ENCODE assay signal across 13 cellular contexts in genomic region chr4:41160010-41160789, GRCh38. TPM values are rescaled to one million over a fixed set of nuclear protein-coding genes. Genes with fewer than 3 reads are reported as not detected.
DNase-seq lines count a peak whose midpoint lies in the region; ATAC-seq lines count a peak whose summit lies in the region.
"Had no signal": no experiment of that assay in that cellular context is flagged by ENCODE, and none has a peak within 500 bp of the region (broad histone marks: within the 10 kb centered on the region; RNA-seq: fewer than 3 reads in every experiment).

No MANE protein-coding gene starts in this region.

- peak overlapping the region; percentile 7 for H3K4me2 ChIP-seq in trophoblast cell (ENCODE audit: low read length)

- H2BK120ac ChIP-seq in trophoblast cell (ENCODE audit: insufficient read depth, low read length, poor library complexity): peak overlapping the region; percentile 13

- DNase-seq in GM03348 (ENCODE audit: low spot score): peak; percentile 76
- peak; percentile 73 to 74 for DNase-seq in SJCRH30
- peak; percentile 19 for DNase-seq in fibroblast of gingiva (ENCODE audit: low read depth)
- peak; percentile 98 for DNase-seq in trophoblast cell
- DNase-seq in effector CD8-positive, alpha-beta T cell (lab: John Stamatoyannopoulos, UW): no peak
- DNase-seq in substantia nigra (lab: John Stamatoyannopoulos, UW): no peak
- DNase-seq in CD1c-positive myeloid dendritic cell (ENCODE audit: extremely low spot score): no peak
- DNase-seq: activated CD4-positive, alpha-beta T cell treated with anti-CD3 and anti-CD28 coated beads, Interleukin-2, amount 50 U/mL, for 4 hours; naive B cell; NCI-H1930; stimulated activated CD4-positive, alpha-beta T cell treated with anti-CD3 and anti-CD28 coated beads, Interleukin-4, amount 100 ng/mL, for 1 hour had no signal

- no peak for ATAC-seq in HG02852 (IDR thresholded peaks at IDR 0.05; ENCODE audit: unreplicated experiment)
- ATAC-seq: gastroesophageal sphincter had no signal

- peak overlapping the region; percentile 3 for H2AK5ac ChIP-seq in trophoblast cell (ENCODE audit: low read length)

- H3K4me1 ChIP-seq in SJCRH30 (peaks cover 24% of the 10 kb centered on the region), trophoblast cell (ENCODE audit: control insufficient read depth in 1 of 2, insufficient read depth in 2 of 2, low read length in 2 of 2) (peaks cover 6 to 19% of the 10 kb centered on the region in 2 experiments)

- H3K4me3 ChIP-seq in SJCRH30: no peak overlapping the region
- H3K4me3 ChIP-seq in trophoblast cell (ENCODE audit: low read depth, low read length): no peak overlapping the region
- H3K4me3 ChIP-seq: gastroesophageal sphincter had no signal

- H3K36me3 ChIP-seq in SJCRH30: no peaks in the 10 kb centered on the region
- H3K36me3 ChIP-seq in trophoblast cell (ENCODE audit: control insufficient read depth in 1 of 2, insufficient read depth in 2 of 2, low read length in 2 of 2): peaks cover 0 to 3% of the 10 kb centered on the region in 2 experiments
- H3K36me3 ChIP-seq: gastroesophageal sphincter had no signal

- H3K79me2 ChIP-seq in trophoblast cell (ENCODE audit: control insufficient read depth, insufficient read depth, low read length, poor library complexity): peaks cover 7% of the 10 kb centered on the region

- H4K91ac ChIP-seq in trophoblast cell (ENCODE audit: low read depth, low read length): peak overlapping the region; percentile 41

- H3K9ac ChIP-seq in trophoblast cell (ENCODE audit: low read length): no peak overlapping the region

- H3K23ac ChIP-seq in trophoblast cell (ENCODE audit: low read length): no peak overlapping the region

- H3K27me3 ChIP-seq in SJCRH30: no peaks in the 10 kb centered on the region
- no peaks in the 10 kb centered on the region for H3K27me3 ChIP-seq in trophoblast cell (ENCODE audit: insufficient read depth, low read length)
- H3K27me3 ChIP-seq: gastroesophageal sphincter had no signal

- peaks cover 27% of the 10 kb centered on the region for H3K79me1 ChIP-seq in trophoblast cell (ENCODE audit: low read length)

- H3K9me3 ChIP-seq in SJCRH30 (replicated peaks) (no peaks in the 10 kb centered on the region), trophoblast cell (ENCODE audit: insufficient read depth, low read depth, low read length) (no peaks in the 10 kb centered on the region)
- H3K9me3 ChIP-seq: gastroesophageal sphincter had no signal

- peak overlapping the region; percentile 71 for H2BK5ac ChIP-seq in trophoblast cell (ENCODE audit: low read depth, low read length, poor library complexity)

- H4K12ac ChIP-seq in trophoblast cell (ENCODE audit: low read depth, low read length): no peak overlapping the region

- no CpG with 5 or more reads among the region's 10 CpGs for WGBS in trophoblast cell (ENCODE audit: extremely low coverage, insufficient coverage, insufficient read length)

- H3K4ac ChIP-seq in trophoblast cell (ENCODE audit: low read depth, low read length): no peak overlapping the region

- H3K18ac ChIP-seq in trophoblast cell (ENCODE audit: low read length): no peak overlapping the region

- no peak overlapping the region for H2AFZ ChIP-seq in trophoblast cell (ENCODE audit: insufficient read depth, low read length, poor library complexity)

- no peak overlapping the region for H4K8ac ChIP-seq in trophoblast cell (ENCODE audit: low read depth, low read length)

- H2BK12ac ChIP-seq in trophoblast cell (ENCODE audit: low read length): peak overlapping the region; percentile 74

- H3K27ac ChIP-seq in SJCRH30: peak overlapping the region; percentile 66
- peak overlapping the region; percentile 94 for H3K27ac ChIP-seq in trophoblast cell (ENCODE audit: low read depth, low read length)
- H3K27ac ChIP-seq in substantia nigra (ENCODE audit: low read depth, low read length, poor library complexity, severe bottlenecking): no peak overlapping the region
- H3K27ac ChIP-seq: gastroesophageal sphincter had no signal

- H3K14ac ChIP-seq in trophoblast cell (ENCODE audit: low read length): peak overlapping the region; percentile 6

RNA-seq across cellular contexts. Expression of gene APBB2, which starts 54.1 kb away (rescaled TPM):
- total RNA-seq in SJCRH30 (2014; rRNA removed; shearing (Covaris generic)): 83.9 and 89.7 TPM in 2 replicates
- 41.4 and 45.0 TPM in 2 replicates for polyA plus RNA-seq in trophoblast cell (2013)

Comparison
In these comparisons a context has a peak if more than half of its experiments do, and no peak if none do; other contexts are left out.
1. DNase-seq: peak in GM03348 (single experiment), SJCRH30 (2 of 2), fibroblast of gingiva (single experiment) and trophoblast cell (2 of 2); none in effector CD8-positive, alpha-beta T cell (single experiment), substantia nigra (0 of 49) and CD1c-positive myeloid dendritic cell (single experiment).